In genomic region chr1:149792502-149792901, GRCh38 we compare ENCODE assay signal across 8 cellular contexts. TPM values are rescaled to one million over a fixed set of nuclear protein-coding genes. Genes with fewer than 3 reads are reported as not detected.
DNase-seq lines count a peak whose midpoint lies in the region; ATAC-seq and TF ChIP-seq lines count a peak whose summit lies in the region.
"Not testable (repeated sequence)": the region's sequence is repeated elsewhere in the genome, so short reads cannot be mapped to it uniquely, and the experiment has no call there.

No MANE protein-coding gene starts in this region.

- not testable (repeated sequence) for H3K79me2 ChIP-seq in DOHH2 (ENCODE audit: control insufficient read depth, low read length)

- not testable (repeated sequence) for H4K20me1 ChIP-seq in DOHH2 (ENCODE audit: control insufficient read depth, insufficient read depth, low read depth, low read length)

- not testable (repeated sequence) for H3K27me3 Mint-ChIP-seq in IgD-negative memory B cell; activated naive CD4-positive, alpha-beta T cell treated with anti-CD3 and anti-CD28 coated beads, Interleukin-2, amount 50 U/mL, for 24 hours; natural killer cell (ENCODE audit: low read depth in 2 of 2)

- H3K27me3 ChIP-seq in DOHH2 (ENCODE audit: control insufficient read depth, low read length); foreskin keratinocyte: not testable (repeated sequence)

- H3K4me3 ChIP-seq in DOHH2 (ENCODE audit: low read length): peak overlapping the region; percentile 64

- H3K4me2 ChIP-seq in DOHH2 (ENCODE audit: low read length): peak overlapping the region; percentile 47

- not testable (repeated sequence) for H3K9me2 ChIP-seq in DOHH2 (replicated peaks; ENCODE audit: control insufficient read depth, low read length)

- not testable (repeated sequence) for H3K27ac ChIP-seq in DOHH2 (ENCODE audit: low read depth, low read length); foreskin keratinocyte

- H3K36me3 ChIP-seq in DOHH2 (ENCODE audit: control insufficient read depth, low read length): not testable (repeated sequence)

- not testable (repeated sequence) for H3F3A ChIP-seq in DOHH2 (ENCODE audit: control insufficient read depth, insufficient read depth)

- ATAC-seq in GM21825 (IDR thresholded peaks at IDR 0.05; ENCODE audit: unreplicated experiment): peak; percentile 65
- peak; percentile 93 for ATAC-seq in SK-N-SH treated with all-trans-retinoic acid at 6 μM for 48 hours
- peak; percentile 68 for ATAC-seq in foreskin keratinocyte
- peak; percentile 89 to 95 (median 90) for ATAC-seq in natural killer cell
- peak; percentile 81 for ATAC-seq in stimulated activated naive CD8-positive, alpha-beta T cell treated with anti-CD3 and anti-CD28 coated beads, Interleukin-15, Interleukin-2, amounts not matched to agents 100 U/mL and 50 U/mL, for 24 hours

- H3K9me3 Mint-ChIP-seq in IgD-negative memory B cell; activated naive CD4-positive, alpha-beta T cell treated with anti-CD3 and anti-CD28 coated beads, Interleukin-2, amount 50 U/mL, for 24 hours; natural killer cell: not testable (repeated sequence)

- H3K27ac Mint-ChIP-seq in IgD-negative memory B cell: peak overlapping the region; percentile 43 to 98 (median 91)
- peak overlapping the region; percentile 97 for H3K27ac Mint-ChIP-seq in activated naive CD4-positive, alpha-beta T cell treated with anti-CD3 and anti-CD28 coated beads, Interleukin-2, amount 50 U/mL, for 24 hours
- peak overlapping the region; percentile 95 to 98 for H3K27ac Mint-ChIP-seq in natural killer cell

- DNase-seq in foreskin keratinocyte: not testable (repeated sequence)
- peak; percentile 64 for DNase-seq in natural killer cell
- DNase-seq in stimulated activated naive CD8-positive, alpha-beta T cell treated with anti-CD3 and anti-CD28 coated beads, Interleukin-15, Interleukin-2, amounts not matched to agents 100 U/mL and 50 U/mL, for 24 hours: peak; percentile 55

- H3K4me3 Mint-ChIP-seq in IgD-negative memory B cell: peak overlapping the region; percentile 97 to 99 (median 98)
- H3K4me3 Mint-ChIP-seq in activated naive CD4-positive, alpha-beta T cell treated with anti-CD3 and anti-CD28 coated beads, Interleukin-2, amount 50 U/mL, for 24 hours: peak overlapping the region; percentile 99
- peak overlapping the region; percentile 100 for H3K4me3 Mint-ChIP-seq in natural killer cell

- H3K9me3 ChIP-seq in DOHH2 (ENCODE audit: control insufficient read depth, insufficient read depth, low read length): not testable (repeated sequence)

- not testable (repeated sequence) for H3K36me3 Mint-ChIP-seq in IgD-negative memory B cell; activated naive CD4-positive, alpha-beta T cell treated with anti-CD3 and anti-CD28 coated beads, Interleukin-2, amount 50 U/mL, for 24 hours; natural killer cell

- intact Hi-C loops in natural killer cell (cut with micrococcal nuclease): not testable (repeated sequence)

- peak; percentile 45 for TF ChIP-seq CTCF in DOHH2 (IDR thresholded peaks at IDR 0.05; ENCODE audit: low read depth, low read length, poor library complexity, severe bottlenecking)
- TF ChIP-seq CTCF in foreskin keratinocyte (conservative IDR thresholded peaks at IDR 0.05): not testable (repeated sequence)
- peak; percentile 72 for TF ChIP-seq CTCF in natural killer cell (IDR thresholded peaks at IDR 0.05)

- H3K4me1 ChIP-seq in DOHH2 (ENCODE audit: control insufficient read depth, low read length); foreskin keratinocyte: not testable (repeated sequence)

- H3K4me1 Mint-ChIP-seq in IgD-negative memory B cell; activated naive CD4-positive, alpha-beta T cell treated with anti-CD3 and anti-CD28 coated beads, Interleukin-2, amount 50 U/mL, for 24 hours; natural killer cell: not testable (repeated sequence)

RNA-seq across cellular contexts. Expression of gene FCGR1A, which starts 10.0 kb away (rescaled TPM):
- polyA plus RNA-seq in IgD-negative memory B cell (0.43 TPM), foreskin keratinocyte (not detected in 2 replicates)
- total RNA-seq in foreskin keratinocyte (not detected in 2 replicates), natural killer cell (under 1 TPM in 2 of 3 donors, not detected in 1; 0.48 to 0.77 TPM)
